ENCODE assay signal across 11 cellular contexts in genomic region chr1:55352080-55352800, GRCh38.
"Had no signal": no experiment of that assay in that cellular context is flagged by ENCODE, and none has a peak within 500 bp of the region (broad histone marks: within the 10 kb centered on the region; RNA-seq: fewer than 3 reads in every experiment).

No MANE protein-coding gene starts in this region.

- H3K4me3 ChIP-seq: colonic mucosa, stomach, tibial artery had no signal

- H3K9me3 Mint-ChIP-seq: activated B cell treated with CpG ODN at 0.5 μM for 24 hours; activated CD4-positive, alpha-beta T cell treated with anti-CD3 and anti-CD28 coated beads, Interleukin-2, amount 10 ng/mL, durations not matched to agents 24 days and 14 days; activated naive CD4-positive, alpha-beta T cell treated with anti-CD3 and anti-CD28 coated beads, Interleukin-2, amount 50 U/mL, for 72 hours had no signal

- H3K27ac ChIP-seq: colonic mucosa, tibial artery had no signal

- H3K36me3 Mint-ChIP-seq: activated naive CD4-positive, alpha-beta T cell treated with anti-CD3 and anti-CD28 coated beads, Interleukin-2, amount 50 U/mL, for 72 hours had no signal

- H3K27me3 ChIP-seq: colonic mucosa, tibial artery had no signal

- DNase-seq: activated B cell treated with CpG ODN at 0.5 μM for 24 hours; activated CD4-positive, alpha-beta T cell treated with anti-CD3 and anti-CD28 coated beads, Interleukin-2, amount 10 ng/mL, durations not matched to agents 24 days and 14 days; amniotic stem cell; colonic mucosa; mesendoderm; stimulated activated CD4-positive, alpha-beta T cell treated with anti-CD3 and anti-CD28 coated beads, Interleukin-15, amount 100 ng/mL, for 24 hours; stimulated activated CD4-positive, alpha-beta T cell treated with anti-CD3 and anti-CD28 coated beads, Interleukin-4, amount 100 ng/mL, for 4 hours; stomach; T-helper 2 cell had no signal

- H3K9me3 ChIP-seq: colonic mucosa, stomach, tibial artery had no signal

- H3K4me3 Mint-ChIP-seq: activated B cell treated with CpG ODN at 0.5 μM for 24 hours; activated CD4-positive, alpha-beta T cell treated with anti-CD3 and anti-CD28 coated beads, Interleukin-2, amount 10 ng/mL, durations not matched to agents 24 days and 14 days had no signal

- H3K36me3 ChIP-seq: colonic mucosa, stomach, tibial artery had no signal

- H3K4me1 Mint-ChIP-seq: activated B cell treated with CpG ODN at 0.5 μM for 24 hours; activated CD4-positive, alpha-beta T cell treated with anti-CD3 and anti-CD28 coated beads, Interleukin-2, amount 10 ng/mL, durations not matched to agents 24 days and 14 days had no signal

- H3K27ac Mint-ChIP-seq: activated B cell treated with CpG ODN at 0.5 μM for 24 hours; activated CD4-positive, alpha-beta T cell treated with anti-CD3 and anti-CD28 coated beads, Interleukin-2, amount 10 ng/mL, durations not matched to agents 24 days and 14 days; activated naive CD4-positive, alpha-beta T cell treated with anti-CD3 and anti-CD28 coated beads, Interleukin-2, amount 50 U/mL, for 72 hours had no signal

- ATAC-seq: activated naive CD4-positive, alpha-beta T cell treated with anti-CD3 and anti-CD28 coated beads, Interleukin-2, amount 50 U/mL, for 72 hours had no signal

- H3K4me1 ChIP-seq: colonic mucosa, stomach, tibial artery had no signal
